ENCODE assay signal across 16 cellular contexts in genomic region chr14:91333640-91334039, GRCh38.
DNase-seq lines count a peak whose midpoint lies in the region; ATAC-seq, FAIRE-seq and TF ChIP-seq lines count a peak whose summit lies in the region.
"Had no signal": no experiment of that assay in that cellular context is flagged by ENCODE, and none has a peak within 500 bp of the region (broad histone marks: within the 10 kb centered on the region; RNA-seq: fewer than 3 reads in every experiment).

No MANE protein-coding gene starts in this region.

- no peak for DNase-seq in CD8-positive, alpha-beta T cell
- DNase-seq in Karpas-422 (peak; percentile 45), glomerular visceral epithelial cell (ENCODE audit: extremely low spot score) (no peak), HK-2 (ENCODE audit: unreplicated experiment) (no peak), kidney (no peak)
- no peak for DNase-seq in activated CD4-positive, alpha-beta T cell treated with anti-CD3 and anti-CD28 coated beads, Interleukin-2, amount 50 U/mL, for 4 hours
- DNase-seq: activated T-cell treated with anti-CD3 and anti-CD28 coated beads, Interleukin-2, amount 50 U/mL, for 48 hours; stimulated activated CD4-positive, alpha-beta T cell treated with anti-CD3 and anti-CD28 coated beads, Interleukin-2, amount 100 ng/mL, for 24 hours; stimulated activated naive CD4-positive, alpha-beta T cell had no signal

- peaks cover 50% of the 10 kb centered on the region for H3K4me1 ChIP-seq in CD8-positive, alpha-beta T cell (ENCODE audit: insufficient read depth, low read length)
- H3K4me1 ChIP-seq in Karpas-422 (ENCODE audit: low read length) = no peaks in the 10 kb centered on the region
- H3K4me1 ChIP-seq in kidney (ENCODE audit: control insufficient read depth in 1 of 2, insufficient read depth in 1 of 2, low read depth in 1 of 2, low read length in 2 of 2) = peaks cover 22 to 36% of the 10 kb centered on the region in 2 donors
- H3K4me1 ChIP-seq: prostate gland had no signal

- no peak for FAIRE-seq in kidney (lab: Jason Lieb, UNC)
- FAIRE-seq: G401.6, TTC549 had no signal

- H4K20me1 ChIP-seq in Karpas-422 (ENCODE audit: insufficient read depth, low read depth, low read length) = no peaks in the 10 kb centered on the region

- H3K9me3 ChIP-seq in CD8-positive, alpha-beta T cell (ENCODE audit: low read length) = no peaks in the 10 kb centered on the region
- no peaks in the 10 kb centered on the region for H3K9me3 ChIP-seq in Karpas-422 (ENCODE audit: low read length)
- H3K9me3 ChIP-seq in kidney (ENCODE audit: control insufficient read depth in 1 of 2, low read length in 2 of 2) = no peaks in the 10 kb centered on the region
- H3K9me3 ChIP-seq: breast epithelium, prostate gland had no signal

- H3K27me3 Mint-ChIP-seq in CD8-positive, alpha-beta T cell (ENCODE audit: low read depth) = no peaks in the 10 kb centered on the region

- H3K9me3 Mint-ChIP-seq in CD8-positive, alpha-beta T cell = no peaks in the 10 kb centered on the region

- no peak for TF ChIP-seq CTCF in CD8-positive, alpha-beta T cell (IDR thresholded peaks at IDR 0.05)
- no peak for TF ChIP-seq CTCF in kidney (IDR thresholded peaks at IDR 0.05; ENCODE audit: borderline replicate concordance, extremely low read depth, insufficient read depth)

- POLR2A ChIA-PET in CD8-positive, alpha-beta T cell (lab: Charles Lee) = no interaction called here

- no peak overlapping the region for H3K4me3 ChIP-seq in CD8-positive, alpha-beta T cell (ENCODE audit: low read depth, low read length)
- H3K4me3 ChIP-seq in Karpas-422 (ENCODE audit: low read length) (no peak overlapping the region), kidney (ENCODE audit: low read length in 2 of 2) (no peak overlapping the region)
- H3K4me3 ChIP-seq: breast epithelium, lung, prostate gland had no signal

- H3K4me3 Mint-ChIP-seq in CD8-positive, alpha-beta T cell = no peak overlapping the region

- no peaks in the 10 kb centered on the region for H3K9me2 ChIP-seq in Karpas-422 (replicated peaks; ENCODE audit: insufficient read depth, low read length)

- peaks cover 92% of the 10 kb centered on the region for H3K36me3 Mint-ChIP-seq in CD8-positive, alpha-beta T cell

- H3K9ac ChIP-seq in Karpas-422 (ENCODE audit: low read length) (no peak overlapping the region), kidney (ENCODE audit: low read length in 2 of 2) (no peak overlapping the region)

- H3K27ac Mint-ChIP-seq in CD8-positive, alpha-beta T cell = peak overlapping the region; percentile 57

- H2AFZ ChIP-seq in Karpas-422 (ENCODE audit: low read length) = no peak overlapping the region

- peaks cover 63% of the 10 kb centered on the region for H3K36me3 ChIP-seq in CD8-positive, alpha-beta T cell (ENCODE audit: insufficient read depth, low read length)
- H3K36me3 ChIP-seq in Karpas-422 (ENCODE audit: insufficient read depth, low read length) (0 out of 2 replicates have a peak, but pooled peaks cover 6% of the 10 kb centered on the region), kidney (ENCODE audit: control insufficient read depth in 1 of 2, insufficient read depth in 2 of 2, low read length in 2 of 2) (peaks cover 0 to 7% of the 10 kb centered on the region in 2 donors)
- H3K36me3 ChIP-seq: breast epithelium, prostate gland had no signal

- intact Hi-C loops in CD8-positive, alpha-beta T cell (cut with DNase I, micrococcal nuclease) = no loop called here
- intact Hi-C loops in kidney (cut with DNase I) = no loop called here

- peaks cover 57% of the 10 kb centered on the region for H3K4me1 Mint-ChIP-seq in CD8-positive, alpha-beta T cell (ENCODE audit: low read depth)

- no peak overlapping the region for H3K4me2 ChIP-seq in Karpas-422 (ENCODE audit: low read depth, low read length, poor library complexity, severe bottlenecking)

- no peaks in the 10 kb centered on the region for H3K79me2 ChIP-seq in Karpas-422 (ENCODE audit: low read length)

- CTCF ChIA-PET in CD8-positive, alpha-beta T cell (lab: Charles Lee) = no interaction called here

- ATAC-seq in CD8-positive, alpha-beta T cell = no peak
- ATAC-seq in GM19023 (IDR thresholded peaks at IDR 0.05; ENCODE audit: unreplicated experiment) (peak; percentile 49), GM21786 (IDR thresholded peaks at IDR 0.05; ENCODE audit: unreplicated experiment) (peak; percentile 74)

- no peak overlapping the region for H3K27ac ChIP-seq in CD8-positive, alpha-beta T cell (ENCODE audit: low read depth, low read length)
- H3K27ac ChIP-seq in Karpas-422 (ENCODE audit: low read length) (no peak overlapping the region), kidney (ENCODE audit: low read depth in 2 of 2, low read length in 2 of 2) (no peak overlapping the region)
- H3K27ac ChIP-seq: breast epithelium, prostate gland had no signal

- no peaks in the 10 kb centered on the region for H3K27me3 ChIP-seq in CD8-positive, alpha-beta T cell (ENCODE audit: insufficient read depth, low read length)
- no peaks in the 10 kb centered on the region for H3K27me3 ChIP-seq in Karpas-422 (ENCODE audit: low read length)
- H3K27me3 ChIP-seq: breast epithelium had no signal
